ENCODE assay signal across 21 cellular contexts in genomic region chr20:24779166-24779565, GRCh38.
DNase-seq lines count a peak whose midpoint lies in the region; ATAC-seq and TF ChIP-seq lines count a peak whose summit lies in the region.
"Had no signal": no experiment of that assay in that cellular context is flagged by ENCODE, and none has a peak within 500 bp of the region (broad histone marks: within the 10 kb centered on the region; RNA-seq: fewer than 3 reads in every experiment).

No MANE protein-coding gene starts in this region.

- no peaks in the 10 kb centered on the region for H4K20me1 ChIP-seq in BLaER1

- peaks cover 3% of the 10 kb centered on the region for H3K4me1 Mint-ChIP-seq in osteocyte (ENCODE audit: unreplicated experiment)

- TF ChIP-seq CTCF in RWPE2 (IDR thresholded peaks at IDR 0.05; ENCODE audit: poor library complexity, severe bottlenecking) (no peak), osteocyte (IDR thresholded peaks at IDR 0.05) (no peak)

- H3K27me3 ChIP-seq in BLaER1 (no peaks in the 10 kb centered on the region), RWPE2 (ENCODE audit: insufficient read depth, poor library complexity, severe bottlenecking) (no peaks in the 10 kb centered on the region)
- H3K27me3 ChIP-seq: body of pancreas had no signal

- H3K36me3 Mint-ChIP-seq in osteocyte (ENCODE audit: unreplicated experiment): no peaks in the 10 kb centered on the region
- H3K36me3 Mint-ChIP-seq: stimulated activated effector memory CD8-positive, alpha-beta T cell treated with anti-CD3 and anti-CD28 coated beads, Interleukin-12 subunit alpha, Interleukin-12 subunit beta, amount 100 ng/mL, for 72 hours had no signal

- peaks cover 68% of the 10 kb centered on the region for H3K4me1 ChIP-seq in BLaER1
- peaks cover 13% of the 10 kb centered on the region for H3K4me1 ChIP-seq in RWPE2 (ENCODE audit: insufficient read depth, poor library complexity, severe bottlenecking)
- H3K4me1 ChIP-seq: prostate gland had no signal

- H3K36me3 ChIP-seq in BLaER1: no peaks in the 10 kb centered on the region
- no peaks in the 10 kb centered on the region for H3K36me3 ChIP-seq in RWPE2 (ENCODE audit: low read depth)
- H3K36me3 ChIP-seq: neutrophil, prostate gland had no signal

- DNase-seq in G401 (ENCODE audit: low spot score) (peak; percentile 68), RWPE2 (ENCODE audit: low spot score) (peak; percentile 12), osteocyte (ENCODE audit: extremely low spot score, unreplicated experiment) (peak; percentile 32), SHP77 (lab: John Stamatoyannopoulos, UW) (no peak), T1000 (lab: John Stamatoyannopoulos, UW) (no peak)
- no peak for DNase-seq in activated CD4-positive, alpha-beta T cell treated with anti-CD3 and anti-CD28 coated beads for 48 hours
- DNase-seq: activated CD8-positive, alpha-beta T cell treated with anti-CD3 and anti-CD28 coated beads, Interleukin-2, amount 10 ng/mL, durations not matched to agents 7 days and 5 days; activated gamma-delta T cell treated with Interleukin-2 at 50 U/mL for 16 hours; activated naive CD8-positive, alpha-beta T cell treated with anti-CD3 and anti-CD28 coated beads, Interleukin-2, amount 50 U/mL, for 24 hours; effector CD4-positive, alpha-beta T cell; IMR-90; mesenchymal stem cell; NCI-H1417 treated with DMSO at 0.1 percent for 48 hours; NCI-H748 treated with DMSO at 0.1 percent for 48 hours; SHP77 treated with DMSO at 0.1 percent for 48 hours had no signal

- peaks cover 11% of the 10 kb centered on the region for H3K9me3 Mint-ChIP-seq in osteocyte (ENCODE audit: unreplicated experiment)

- H3K9ac ChIP-seq in BLaER1: peak overlapping the region; percentile 30

- no peak for ATAC-seq in RWPE2 (ENCODE audit: low read depth)
- ATAC-seq: activated CD8-positive, alpha-beta T cell treated with anti-CD3 and anti-CD28 coated beads, Interleukin-2, amount 10 ng/mL, durations not matched to agents 7 days and 5 days; activated naive CD8-positive, alpha-beta T cell treated with anti-CD3 and anti-CD28 coated beads, Interleukin-2, amount 50 U/mL, for 24 hours; stimulated activated effector memory CD8-positive, alpha-beta T cell treated with anti-CD3 and anti-CD28 coated beads, Interleukin-12 subunit alpha, Interleukin-12 subunit beta, amount 100 ng/mL, for 72 hours had no signal

- in situ Hi-C loops in G401 (cut with HindIII; ENCODE audit: low sequenced_read_pairs): no loop called here

- no peak overlapping the region for H3K4me3 Mint-ChIP-seq in osteocyte (ENCODE audit: unreplicated experiment)
- H3K4me3 Mint-ChIP-seq: activated CD8-positive, alpha-beta T cell treated with anti-CD3 and anti-CD28 coated beads, Interleukin-2, amount 10 ng/mL, durations not matched to agents 7 days and 5 days; activated naive CD8-positive, alpha-beta T cell treated with anti-CD3 and anti-CD28 coated beads, Interleukin-2, amount 50 U/mL, for 24 hours; stimulated activated effector memory CD8-positive, alpha-beta T cell treated with anti-CD3 and anti-CD28 coated beads, Interleukin-12 subunit alpha, Interleukin-12 subunit beta, amount 100 ng/mL, for 72 hours had no signal

- H3K27ac ChIP-seq in BLaER1 (peak overlapping the region; percentile 78), RWPE2 (ENCODE audit: poor library complexity, severe bottlenecking) (no peak overlapping the region)
- H3K27ac ChIP-seq: body of pancreas, neutrophil, prostate gland had no signal

- H3K4me2 ChIP-seq in BLaER1: peak overlapping the region; percentile 89
- H3K4me2 ChIP-seq: smooth muscle cell had no signal

- no peak overlapping the region for H3K4me3 ChIP-seq in BLaER1
- H3K4me3 ChIP-seq in RWPE2 (ENCODE audit: severe bottlenecking): no peak overlapping the region
- H3K4me3 ChIP-seq: body of pancreas, prostate gland, smooth muscle cell had no signal

- no peak overlapping the region for H3K27ac Mint-ChIP-seq in osteocyte (ENCODE audit: unreplicated experiment)
- H3K27ac Mint-ChIP-seq: activated CD8-positive, alpha-beta T cell treated with anti-CD3 and anti-CD28 coated beads, Interleukin-2, amount 10 ng/mL, durations not matched to agents 7 days and 5 days; activated naive CD8-positive, alpha-beta T cell treated with anti-CD3 and anti-CD28 coated beads, Interleukin-2, amount 50 U/mL, for 24 hours; stimulated activated effector memory CD8-positive, alpha-beta T cell treated with anti-CD3 and anti-CD28 coated beads, Interleukin-12 subunit alpha, Interleukin-12 subunit beta, amount 100 ng/mL, for 72 hours had no signal

- H3K27me3 Mint-ChIP-seq in osteocyte (ENCODE audit: unreplicated experiment): no peaks in the 10 kb centered on the region

- peaks cover 14% of the 10 kb centered on the region for H3K9me3 ChIP-seq in BLaER1
- no peaks in the 10 kb centered on the region for H3K9me3 ChIP-seq in RWPE2 (ENCODE audit: severe bottlenecking)
- H3K9me3 ChIP-seq: body of pancreas, neutrophil, prostate gland had no signal

Comparison
In these comparisons a context has a peak if more than half of its experiments do, and no peak if none do; other contexts are left out.
1. DNase-seq: peak in G401 (single experiment), RWPE2 (single experiment) and osteocyte (single experiment); none in activated CD4-positive, alpha-beta T cell treated with anti-CD3 and anti-CD28 coated beads for 48 hours (single experiment), SHP77 (0 of 2) and T1000 (single experiment).